11 cellular contexts compared by ENCODE assay signal in genomic region chr6:139977887-139978332, GRCh38.
DNase-seq lines count a peak whose midpoint lies in the region; ATAC-seq and TF ChIP-seq lines count a peak whose summit lies in the region.
"Had no signal": no experiment of that assay in that cellular context is flagged by ENCODE, and none has a peak within 500 bp of the region (broad histone marks: within the 10 kb centered on the region; RNA-seq: fewer than 3 reads in every experiment).

No MANE protein-coding gene starts in this region.

- POLR2A ChIA-PET in SK-N-SH (lab: Yijun Ruan, JAX) = no interaction called here

- no peak for TF ChIP-seq POLR2A in right lobe of liver (IDR thresholded peaks at IDR 0.05)
- TF ChIP-seq POLR2A in uterus (IDR thresholded peaks at IDR 0.05) = no peak

- dilution Hi-C loops in mammary epithelial cell (cut with HindIII; ENCODE audit: low sequenced_read_pairs) = no loop called here

- H3F3A ChIP-seq in SK-N-SH (replicated peaks; ENCODE audit: insufficient read depth) = peaks cover 28% of the 10 kb centered on the region

- H3K79me2 ChIP-seq in SK-N-SH (ENCODE audit: insufficient read depth) (no peaks in the 10 kb centered on the region), mammary epithelial cell (ENCODE audit: insufficient read depth, low read length) (no peaks in the 10 kb centered on the region)

- DNase-seq in SK-N-SH (no peak), mammary epithelial cell (peak; percentile 83), right lobe of liver (peak in 1 of 3 donors; percentile 33), uterus (no peak), NCI-H1417 (lab: John Stamatoyannopoulos, UW) (no peak), occipital lobe (lab: John Stamatoyannopoulos, UW) (no peak)
- DNase-seq: activated B cell treated with CpG ODN at 0.5 μM for 24 hours; NCI-H187 treated with DMSO at 0.1 percent for 48 hours; stimulated activated CD4-positive, alpha-beta T cell treated with anti-CD3 and anti-CD28 coated beads, Interleukin-15, amount 100 ng/mL, for 24 hours had no signal

- TF ChIP-seq CTCF in SK-N-SH (IDR thresholded peaks at IDR 0.05) (no peak), mammary epithelial cell (conservative IDR thresholded peaks at IDR 0.05 in 1 of 2, IDR thresholded peaks at IDR 0.05 in 1 of 2; ENCODE audit: extremely low read depth in 1 of 2, insufficient read depth in 1 of 2, low read depth in 1 of 2, low read length in 2 of 2) (no peak), right lobe of liver (IDR thresholded peaks at IDR 0.05) (no peak), uterus (IDR thresholded peaks at IDR 0.05) (no peak)

- no peak for TF ChIP-seq RAD21 in SK-N-SH (IDR thresholded peaks at IDR 0.05; ENCODE audit: low read length)

- H3K4me3 ChIP-seq in SK-N-SH (ENCODE audit: low read depth in 2 of 2, low read length in 1 of 2) (no peak overlapping the region), mammary epithelial cell (replicated peaks in 1 of 3; ENCODE audit: insufficient read depth in 1 of 3, low read depth in 2 of 3, low read length in 3 of 3) (no peak overlapping the region), right lobe of liver (no peak overlapping the region), uterus (no peak overlapping the region)

- H3K27ac ChIP-seq in SK-N-SH (ENCODE audit: low read depth in 2 of 2, low read length in 1 of 2) (0 out of 4 replicates have a peak overlapping the region, but pooled peaks of 1 of the 2 experiments have one; percentile 25), mammary epithelial cell (ENCODE audit: insufficient read depth, low read depth, low read length) (peak overlapping the region; percentile 73), right lobe of liver (no peak overlapping the region), uterus (peak overlapping the region; percentile 38 to 79)

- TF ChIP-seq EP300 in SK-N-SH (IDR thresholded peaks at IDR 0.05; ENCODE audit: borderline replicate concordance in 1 of 2, low read depth in 1 of 2, low read length in 1 of 2) = no peak

- intact Hi-C loops in mammary epithelial cell (cut with micrococcal nuclease) = loop anchor here (1.0 kb wide), 1 partner anchor 73 kb away; no protein-coding TSS in a partner anchor
- intact Hi-C loops in right lobe of liver (cut with DNase I) = no loop called here
- intact Hi-C loops in uterus (cut with DNase I; ENCODE audit: low total_unique reads) = no loop called here

- H3K4me1 ChIP-seq in SK-N-SH (ENCODE audit: control insufficient read depth in 1 of 2, insufficient read depth in 2 of 2, low read depth in 1 of 2, low read length in 1 of 2) (peaks cover 11 to 30% of the 10 kb centered on the region in 2 experiments), mammary epithelial cell (ENCODE audit: insufficient read depth, low read length) (peaks cover 30% of the 10 kb centered on the region), right lobe of liver (no peaks in the 10 kb centered on the region), uterus (peaks cover 0 to 9% of the 10 kb centered on the region in 2 donors)

- no peak overlapping the region for H3K9ac ChIP-seq in SK-N-SH
- no peak overlapping the region for H3K9ac ChIP-seq in mammary epithelial cell (ENCODE audit: insufficient read depth, low read length)

- 70% methylated on average over 2 of the region's 2 CpGs for WGBS in SK-N-SH (ENCODE audit: low lambda C conversion rate)
- WGBS in mammary epithelial cell (ENCODE audit: low coverage, missing lambda C conversion rate) = 6% methylated on average over 2 of the region's 2 CpGs
- 18% methylated on average over 2 of the region's 2 CpGs for WGBS in right lobe of liver (ENCODE audit: insufficient coverage, low coverage, low lambda C conversion rate, missing lambda C conversion rate)

- no TSS peak for BruUV-seq in mammary epithelial cell (replicated peaks; lab: Mats Ljungman, UMichigan)

- CTCF ChIA-PET in SK-N-SH (lab: Yijun Ruan, JAX) = interaction anchor here (1.4 kb wide), 1 partner anchor 17 kb away, joined by 3 read pairs; no protein-coding TSS in a partner anchor
- CTCF ChIA-PET in mammary epithelial cell (lab: Charles Lee; ENCODE audit: low non-redundant PET) = no interaction called here

- H3K9me3 ChIP-seq in SK-N-SH (no peaks in the 10 kb centered on the region), mammary epithelial cell (replicated peaks; ENCODE audit: insufficient read depth, low read length) (no peaks in the 10 kb centered on the region), right lobe of liver (no peaks in the 10 kb centered on the region), uterus (no peaks in the 10 kb centered on the region)

- H3K27me3 ChIP-seq in SK-N-SH (ENCODE audit: insufficient read depth) = no peaks in the 10 kb centered on the region
- H3K27me3 ChIP-seq in mammary epithelial cell (ENCODE audit: insufficient read depth, low read length) = no peaks in the 10 kb centered on the region
- no peaks in the 10 kb centered on the region for H3K27me3 ChIP-seq in right lobe of liver
- no peaks in the 10 kb centered on the region for H3K27me3 ChIP-seq in uterus

- in situ Hi-C loops in mammary epithelial cell (cut with MboI; ENCODE audit: low sequenced_read_pairs in 2 of 2) = no loop called here

- H3K4me2 ChIP-seq in SK-N-SH = no peak overlapping the region
- peak overlapping the region; percentile 40 for H3K4me2 ChIP-seq in mammary epithelial cell (ENCODE audit: insufficient read depth, low read depth, low read length)

- no peak for ATAC-seq in SK-N-SH treated with all-trans-retinoic acid at 6 μM for 48 hours
- peak in 3 of 4 donors; percentile 35 to 49 (median 40) for ATAC-seq in right lobe of liver
- no peak for ATAC-seq in GM18511 (IDR thresholded peaks at IDR 0.05; ENCODE audit: unreplicated experiment)

- H4K20me1 ChIP-seq in SK-N-SH (ENCODE audit: insufficient read depth) (no peaks in the 10 kb centered on the region), mammary epithelial cell (ENCODE audit: insufficient read depth, low read length) (no peaks in the 10 kb centered on the region)

- H3K9me2 ChIP-seq in SK-N-SH = no peaks in the 10 kb centered on the region

- H3K36me3 ChIP-seq in SK-N-SH (replicated peaks in 1 of 2; ENCODE audit: control insufficient read depth in 1 of 2, insufficient read depth in 2 of 2, low read length in 1 of 2) (no peaks in the 10 kb centered on the region), mammary epithelial cell (ENCODE audit: insufficient read depth, low read length) (no peaks in the 10 kb centered on the region), right lobe of liver (no peaks in the 10 kb centered on the region), uterus (no peaks in the 10 kb centered on the region)

- H2AFZ ChIP-seq in SK-N-SH (ENCODE audit: low read depth) (no peak overlapping the region), mammary epithelial cell (ENCODE audit: low read depth, low read length) (peak overlapping the region; percentile 49)

TF ChIP-seq in SK-N-SH, 30 proteins besides CTCF, POLR2A, EP300 and RAD21:
- TF ChIP-seq, protein P1, sequence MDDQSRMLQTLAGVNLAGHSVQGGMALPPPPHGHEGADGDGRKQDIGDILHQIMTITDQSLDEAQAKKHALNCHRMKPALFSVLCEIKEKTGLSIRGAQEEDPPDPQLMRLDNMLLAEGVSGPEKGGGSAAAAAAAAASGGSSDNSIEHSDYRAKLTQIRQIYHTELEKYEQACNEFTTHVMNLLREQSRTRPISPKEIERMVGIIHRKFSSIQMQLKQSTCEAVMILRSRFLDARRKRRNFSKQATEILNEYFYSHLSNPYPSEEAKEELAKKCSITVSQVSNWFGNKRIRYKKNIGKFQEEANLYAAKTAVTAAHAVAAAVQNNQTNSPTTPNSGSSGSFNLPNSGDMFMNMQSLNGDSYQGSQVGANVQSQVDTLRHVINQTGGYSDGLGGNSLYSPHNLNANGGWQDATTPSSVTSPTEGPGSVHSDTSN (IDR thresholded peaks at IDR 0.05) = peak; percentile 4; the same call in 1 of the 2 replicates
- TF ChIP-seq TEAD4 (IDR thresholded peaks at IDR 0.05; ENCODE audit: borderline replicate concordance, insufficient read depth) = no peak

TF ChIP-seq in SK-N-SH treated with all-trans-retinoic acid at 6 μM for 48 hours, 23 proteins besides CTCF, POLR2A, EP300 and RAD21 (continues in another document):
- TF ChIP-seq ZNF8 (CRISPR knock-in tag; IDR thresholded peaks at IDR 0.05) (no peak), POU6F1 (CRISPR knock-in tag; IDR thresholded peaks at IDR 0.05; ENCODE audit: borderline replicate concordance, low read depth) (no peak), PPARA (CRISPR knock-in tag; IDR thresholded peaks at IDR 0.05; ENCODE audit: borderline replicate concordance) (no peak), RARB (CRISPR knock-in tag; IDR thresholded peaks at IDR 0.05) (no peak), ARNTL (CRISPR knock-in tag; IDR thresholded peaks at IDR 0.05; ENCODE audit: borderline replicate concordance, low read depth) (no peak), GLIS3 (CRISPR knock-in tag; IDR thresholded peaks at IDR 0.05) (no peak), OSR1 (CRISPR knock-in tag; IDR thresholded peaks at IDR 0.05) (no peak), ZC3H10 (CRISPR knock-in tag; IDR thresholded peaks at IDR 0.05) (no peak), ZFP3 (CRISPR knock-in tag; IDR thresholded peaks at IDR 0.05) (no peak)
- TF ChIP-seq, protein P2, sequence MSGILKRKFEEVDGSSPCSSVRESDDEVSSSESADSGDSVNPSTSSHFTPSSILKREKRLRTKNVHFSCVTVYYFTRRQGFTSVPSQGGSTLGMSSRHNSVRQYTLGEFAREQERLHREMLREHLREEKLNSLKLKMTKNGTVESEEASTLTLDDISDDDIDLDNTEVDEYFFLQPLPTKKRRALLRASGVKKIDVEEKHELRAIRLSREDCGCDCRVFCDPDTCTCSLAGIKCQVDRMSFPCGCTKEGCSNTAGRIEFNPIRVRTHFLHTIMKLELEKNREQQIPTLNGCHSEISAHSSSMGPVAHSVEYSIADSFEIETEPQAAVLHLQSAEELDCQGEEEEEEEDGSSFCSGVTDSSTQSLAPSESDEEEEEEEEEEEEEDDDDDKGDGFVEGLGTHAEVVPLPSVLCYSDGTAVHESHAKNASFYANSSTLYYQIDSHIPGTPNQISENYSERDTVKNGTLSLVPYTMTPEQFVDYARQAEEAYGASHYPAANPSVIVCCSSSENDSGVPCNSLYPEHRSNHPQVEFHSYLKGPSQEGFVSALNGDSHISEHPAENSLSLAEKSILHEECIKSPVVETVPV (CRISPR knock-in tag; IDR thresholded peaks at IDR 0.05) = no peak

Comparison
In these comparisons a context has a peak if more than half of its experiments do, and no peak if none do; other contexts are left out.
1. H3K27ac ChIP-seq: peak in mammary epithelial cell (single experiment) and uterus (2 of 2); none in right lobe of liver (0 of 3).
2. ATAC-seq: peak in right lobe of liver (3 of 4); none in SK-N-SH treated with all-trans-retinoic acid at 6 μM for 48 hours (single experiment) and GM18511 (single experiment).